Comparison of ENCODE assay signal across 12 cellular contexts in the genomic region with DNA sequence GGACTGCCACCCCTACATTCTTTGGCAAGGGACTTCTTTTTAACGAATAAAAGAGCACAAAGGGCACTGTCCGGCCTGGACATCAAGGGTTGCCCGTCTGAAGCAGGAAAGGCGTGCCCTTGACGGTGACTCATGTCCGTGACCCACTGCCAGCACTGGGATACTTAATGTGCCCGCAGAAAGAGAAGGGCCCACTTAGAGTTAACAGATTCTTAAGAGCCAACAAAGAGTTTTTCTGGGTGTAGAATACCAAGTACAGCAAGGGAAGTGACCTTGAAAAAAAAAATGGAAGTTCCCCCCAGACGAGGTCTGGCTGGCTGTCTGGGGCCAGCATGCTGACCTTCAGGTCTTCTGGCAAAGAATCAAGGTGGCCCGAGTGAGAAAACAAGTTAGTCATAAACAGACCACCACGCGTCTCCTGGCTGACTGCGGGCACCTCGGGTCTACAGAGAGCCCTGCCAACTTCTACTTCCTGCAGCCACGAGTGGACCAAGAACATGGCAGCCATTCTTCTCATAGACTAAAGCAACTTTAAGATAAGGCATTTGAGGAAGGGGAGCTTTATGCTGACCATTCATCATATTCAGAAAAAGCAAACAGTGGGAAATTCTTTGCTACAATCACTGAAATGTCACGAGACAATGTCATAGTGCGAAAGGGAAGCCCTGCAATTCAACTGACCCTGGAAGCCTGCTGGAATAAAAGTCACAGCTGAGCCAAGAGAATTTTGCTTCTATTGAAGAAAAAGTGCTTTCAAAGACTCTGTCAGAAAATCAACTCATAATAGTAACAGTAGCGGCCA. TPM values are rescaled to one million over a fixed set of nuclear protein-coding genes. Genes with fewer than 3 reads are reported as not detected.
DNase-seq lines count a peak whose midpoint lies in the region; ATAC-seq and TF ChIP-seq lines count a peak whose summit lies in the region.
"Had no signal": no experiment of that assay in that cellular context is flagged by ENCODE, and none has a peak within 500 bp of the region (broad histone marks: within the 10 kb centered on the region; RNA-seq: fewer than 3 reads in every experiment).

No MANE protein-coding gene starts in this region.

- H3K9me3 ChIP-seq in adrenal gland (replicated peaks in 1 of 3) (no peaks in the 10 kb centered on the region), gastrocnemius medialis (no peaks in the 10 kb centered on the region)

- CTCF ChIA-PET in HEK293T (lab: Yijun Ruan, JAX): no interaction called here

- H3K36me3 ChIP-seq in adrenal gland (replicated peaks in 1 of 2) (peaks cover 0 to 13% of the 10 kb centered on the region in 2 donors), gastrocnemius medialis (peaks cover 0 to 45% of the 10 kb centered on the region in 2 donors)

- peak in 1 of 2 donors; percentile 13 for TF ChIP-seq POLR2A in adrenal gland (IDR thresholded peaks at IDR 0.05)
- no peak for TF ChIP-seq POLR2A in gastrocnemius medialis (IDR thresholded peaks at IDR 0.05)

- H3K4me3 ChIP-seq in adrenal gland (no peak overlapping the region), gastrocnemius medialis (no peak overlapping the region)

- ATAC-seq in left ventricle myocardium superior: peak; percentile 64
- peak; percentile 58 to 67 for ATAC-seq in gastrocnemius medialis
- no peak for ATAC-seq in GM19328 (IDR thresholded peaks at IDR 0.05; ENCODE audit: unreplicated experiment)
- ATAC-seq in HG03139 (IDR thresholded peaks at IDR 0.05; ENCODE audit: unreplicated experiment): no peak
- ATAC-seq: activated naive CD4-positive, alpha-beta T cell treated with anti-CD3 and anti-CD28 coated beads, Interleukin-2, amount 50 U/mL, for 72 hours had no signal

- H3K4me1 ChIP-seq in adrenal gland (replicated peaks in 1 of 2) (peaks cover 35 to 63% of the 10 kb centered on the region in 2 donors), gastrocnemius medialis (peaks cover 24 to 34% of the 10 kb centered on the region in 2 donors)

- 25 to 26% (median 26%) methylated on average over 17 of the region's 17 CpGs for WGBS in adrenal gland, 4 donors

- in situ Hi-C loops in gastrocnemius medialis (cut with MboI; ENCODE audit: low sequenced_read_pairs in 4 of 4): loop anchor here (25.0 kb wide), 2 partner anchors 318 to 443 kb away; partner anchors contain the start of genes ALKBH2 (in 2 of the 4) and UNG (in 2 of the 4)

- H3K27me3 ChIP-seq in adrenal gland (no peaks in the 10 kb centered on the region), gastrocnemius medialis (no peaks in the 10 kb centered on the region)

- DNase-seq in DMS79 treated with DMSO at 0.1 percent for 48 hours (lab: John Stamatoyannopoulos, UW): peak; percentile 56
- DNase-seq in adrenal gland: peak; percentile 58 to 88 (median 85)
- DNase-seq in left ventricle myocardium superior: peak; percentile 57
- DNase-seq in gastrocnemius medialis: peak; percentile 53 to 67
- DNase-seq in HEK293T (ENCODE audit: extremely low spot score): no peak
- no peak for DNase-seq in NCI-H2227 treated with DMSO at 0.1 percent for 48 hours (lab: John Stamatoyannopoulos, UW)
- DNase-seq: NCI-H2171, T1000 had no signal

- TF ChIP-seq CTCF in adrenal gland (IDR thresholded peaks at IDR 0.05): no peak
- TF ChIP-seq CTCF in gastrocnemius medialis (IDR thresholded peaks at IDR 0.05 in 4 of 5, conservative IDR thresholded peaks at IDR 0.05 in 1 of 5): no peak

- POLR2A ChIA-PET in HEK293T (lab: Yijun Ruan, JAX): no interaction called here

- peak overlapping the region; percentile 1 to 86 (median 58) for H3K27ac ChIP-seq in adrenal gland
- H3K27ac ChIP-seq in gastrocnemius medialis: peak overlapping the region; percentile 16 to 60 (median 36)
- H3K27ac ChIP-seq: parathyroid adenoma had no signal

- intact Hi-C loops in adrenal gland (cut with DNase I): no loop called here
- intact Hi-C loops in left ventricle myocardium superior (cut with micrococcal nuclease): no loop called here
- intact Hi-C loops in gastrocnemius medialis (cut with DNase I; ENCODE audit: low total_unique reads): no loop called here

TF ChIP-seq in HEK293T, 16 proteins besides CTCF, POLR2A, EP300 and RAD21:
- no peak for TF ChIP-seq CTBP1 (IDR thresholded peaks at IDR 0.05; ENCODE audit: borderline replicate concordance)
- no peak for TF ChIP-seq FOXK2 (IDR thresholded peaks at IDR 0.05)
- TF ChIP-seq ZNF384 (IDR thresholded peaks at IDR 0.05): no peak
- TF ChIP-seq PKNOX1 (IDR thresholded peaks at IDR 0.05): no peak
- TF ChIP-seq FOXM1 (IDR thresholded peaks at IDR 0.05; ENCODE audit: borderline replicate concordance): no peak
- TF ChIP-seq NFRKB (IDR thresholded peaks at IDR 0.05): no peak

RNA-seq across cellular contexts. Expression of gene SELPLG, which starts 10.4 kb away (rescaled TPM):
- 10 to 100 TPM in 7 of 8 donors, 1 to 10 TPM in 1; 9.4 to 46.1 (median 16.0) TPM for total RNA-seq in adrenal gland
- polyA plus RNA-seq in adrenal gland: 1 to 10 TPM; 3.3 to 4.8 (median 3.8) TPM
- 4.1 TPM for total RNA-seq in left ventricle myocardium superior
- 1 to 10 TPM in 3 of 4 donors, under 1 TPM in 1; 0.19 to 5.0 (median 2.6) TPM for total RNA-seq in gastrocnemius medialis

RNA-seq across cellular contexts. Expression of gene TMEM119, which starts 46.3 kb away (rescaled TPM):
- 10 to 100 TPM in 3 of 8 donors, 1 to 10 TPM in 5; 3.8 to 14.8 (median 7.1) TPM for total RNA-seq in adrenal gland
- polyA plus RNA-seq in adrenal gland: 10 to 100 TPM in 1 of 3 donors, 1 to 10 TPM in 2; 3.1 to 12.4 (median 5.6) TPM
- total RNA-seq in left ventricle myocardium superior: 1.4 TPM
- under 1 TPM in 1 of 4 donors, not detected in 3; 0.85 TPM for total RNA-seq in gastrocnemius medialis

Comparison
In these comparisons a context has a peak if more than half of its experiments do, and no peak if none do; other contexts are left out.
1. DNase-seq: peak in DMS79 treated with DMSO at 0.1 percent for 48 hours (single experiment), adrenal gland (7 of 7), left ventricle myocardium superior (single experiment) and gastrocnemius medialis (2 of 2); none in HEK293T (single experiment) and NCI-H2227 treated with DMSO at 0.1 percent for 48 hours (single experiment).
2. ATAC-seq: peak in left ventricle myocardium superior (single experiment) and gastrocnemius medialis (2 of 2); none in GM19328 (single experiment) and HG03139 (single experiment).